In genomic region chr3:62051506-62051905, GRCh38 we compare ENCODE assay signal across 9 cellular contexts.
DNase-seq lines count a peak whose midpoint lies in the region; ATAC-seq, FAIRE-seq and TF ChIP-seq lines count a peak whose summit lies in the region.
"Had no signal": no experiment of that assay in that cellular context is flagged by ENCODE, and none has a peak within 500 bp of the region (broad histone marks: within the 10 kb centered on the region; RNA-seq: fewer than 3 reads in every experiment).

No MANE protein-coding gene starts in this region.

- H3K9me3 ChIP-seq in colonic mucosa (no peaks in the 10 kb centered on the region), pancreas (no peaks in the 10 kb centered on the region)

- peak in 2 of 4 donors; percentile 58 to 59 for ATAC-seq in pancreas

- H3K4me1 ChIP-seq in colonic mucosa (no peaks in the 10 kb centered on the region), pancreas (no peaks in the 10 kb centered on the region)

- H3K4me3 ChIP-seq in colonic mucosa (no peak overlapping the region), pancreas (no peak overlapping the region)

- 30 to 36% methylated on average over 3 of the region's 3 CpGs for WGBS in pancreas, 2 donors

- H3K36me3 ChIP-seq in colonic mucosa (no peaks in the 10 kb centered on the region), pancreas (no peaks in the 10 kb centered on the region)

- H3K27ac ChIP-seq in colonic mucosa: no peak overlapping the region
- no peak overlapping the region for H3K27ac ChIP-seq in pancreas

- no peak overlapping the region for H3K9ac ChIP-seq in colonic mucosa (ENCODE audit: low read depth in 2 of 2, low read length in 2 of 2)

- DNase-seq in NCI-H1105 treated with DMSO at 0.1 percent for 48 hours (lab: John Stamatoyannopoulos, UW) (peak; percentile 43), NCI-H1105 (lab: John Stamatoyannopoulos, UW) (no peak), NCI-H2107 (lab: John Stamatoyannopoulos, UW) (peak; percentile 14), colonic mucosa (peak; percentile 40), pancreas (peak in 5 of 6 donors; percentile 15 to 55 (median 28)), occipital lobe (lab: John Stamatoyannopoulos, UW) (no peak), posterior vena cava (ENCODE audit: low spot score) (no peak)
- no peak for DNase-seq in stimulated activated CD8-positive, alpha-beta memory T cell treated with anti-CD3 and anti-CD28 coated beads, Interleukin-4, amount 100 ng/mL, for 48 hours
- DNase-seq: AML-193 had no signal

- intact Hi-C loops in colonic mucosa (cut with DNase I): loop anchor here (5.0 kb wide), 2 partner anchors 194 to 489 kb away; partner anchors contain the start of gene PTPRG
- intact Hi-C loops in pancreas (cut with DNase I): no loop called here
- intact Hi-C loops in posterior vena cava (cut with DNase I): no loop called here

- FAIRE-seq in pancreas (lab: Jason Lieb, UNC): no peak

- H3K27me3 ChIP-seq in colonic mucosa (no peaks in the 10 kb centered on the region), pancreas (no peaks in the 10 kb centered on the region)

- TF ChIP-seq CTCF in colonic mucosa (IDR thresholded peaks at IDR 0.05) (peak; percentile 21), pancreas (IDR thresholded peaks at IDR 0.05) (no peak)

Comparison
In these comparisons a context has a peak if more than half of its experiments do, and no peak if none do; other contexts are left out.
1. DNase-seq: peak in NCI-H1105 treated with DMSO at 0.1 percent for 48 hours (single experiment), NCI-H2107 (single experiment), colonic mucosa (single experiment) and pancreas (5 of 6); none in NCI-H1105 (single experiment), occipital lobe (single experiment), posterior vena cava (single experiment) and stimulated activated CD8-positive, alpha-beta memory T cell treated with anti-CD3 and anti-CD28 coated beads, Interleukin-4, amount 100 ng/mL, for 48 hours (single experiment).